ENCODE assay signal across 9 cellular contexts in genomic region chr2:199456383-199457146, GRCh38. TPM values are rescaled to one million over a fixed set of nuclear protein-coding genes. Genes with fewer than 3 reads are reported as not detected.
DNase-seq lines count a peak whose midpoint lies in the region; ATAC-seq and TF ChIP-seq lines count a peak whose summit lies in the region.
"Had no signal": no experiment of that assay in that cellular context is flagged by ENCODE, and none has a peak within 500 bp of the region (broad histone marks: within the 10 kb centered on the region; RNA-seq: fewer than 3 reads in every experiment).

No MANE protein-coding gene starts in this region.

- peaks cover 5% of the 10 kb centered on the region for H3K9me3 Mint-ChIP-seq in activated T-cell treated with anti-CD3 and anti-CD28 coated beads, Interleukin-2, amount 50 U/mL, for 4 hours
- H3K9me3 Mint-ChIP-seq in activated CD8-positive, alpha-beta T cell treated with anti-CD3 and anti-CD28 coated beads, Interleukin-2, amount 10 ng/mL, durations not matched to agents 7 days and 5 days (ENCODE audit: insufficient read depth): no peaks in the 10 kb centered on the region
- H3K9me3 Mint-ChIP-seq: activated naive CD8-positive, alpha-beta T cell treated with anti-CD3 and anti-CD28 coated beads, Interleukin-2, amount 10 ng/mL, durations not matched to agents 7 days and 5 days had no signal

- no peak for TF ChIP-seq EP300 in tibial nerve (IDR thresholded peaks at IDR 0.05)

- WGBS in tibial nerve, 2 donors: 5 to 7% methylated on average over 36 to 39 of the region's 44 CpGs

- POLR2A ChIA-PET in activated CD8-positive, alpha-beta T cell treated with anti-CD3 and anti-CD28 coated beads, Interleukin-2, amount 10 ng/mL, durations not matched to agents 7 days and 5 days (lab: Charles Lee): no interaction called here

- H3K4me3 ChIP-seq in kidney epithelial cell (ENCODE audit: low read depth, low read length): peak overlapping the region; percentile 86
- peak overlapping the region; percentile 74 to 89 (median 82) for H3K4me3 ChIP-seq in tibial nerve

- TF ChIP-seq CTCF in kidney epithelial cell (IDR thresholded peaks at IDR 0.05; ENCODE audit: insufficient read depth, low read length, poor library complexity, severe bottlenecking) (no peak), tibial nerve (IDR thresholded peaks at IDR 0.05) (no peak)

- no peak overlapping the region for H3K27ac ChIP-seq in tibial nerve

- H3K4me3 Mint-ChIP-seq in activated T-cell treated with anti-CD3 and anti-CD28 coated beads, Interleukin-2, amount 50 U/mL, for 4 hours: peak overlapping the region; percentile 51
- H3K4me3 Mint-ChIP-seq in activated CD8-positive, alpha-beta T cell treated with anti-CD3 and anti-CD28 coated beads, Interleukin-2, amount 10 ng/mL, durations not matched to agents 7 days and 5 days: peak overlapping the region; percentile 60

- no peak for DNase-seq in activated T-cell treated with anti-CD3 and anti-CD28 coated beads, Interleukin-2, amount 50 U/mL, for 4 hours
- DNase-seq in activated T-cell treated with anti-CD3 and anti-CD28 coated beads for 4 hours (no peak), kidney epithelial cell (ENCODE audit: low read depth) (no peak), tibial nerve (ENCODE audit: low spot score in 2 of 2) (no peak), midbrain (lab: John Stamatoyannopoulos, UW) (no peak), mucosa of gallbladder (ENCODE audit: low spot score) (no peak), superior temporal gyrus (ENCODE audit: extremely low spot score) (no peak)
- DNase-seq in activated CD8-positive, alpha-beta T cell treated with anti-CD3 and anti-CD28 coated beads, Interleukin-2, amount 10 ng/mL, durations not matched to agents 7 days and 5 days: no peak

- peaks cover 9% of the 10 kb centered on the region for H3K27me3 ChIP-seq in kidney epithelial cell (ENCODE audit: control insufficient read depth, insufficient read depth, low read length)
- peaks cover 0 to 80% of the 10 kb centered on the region in 2 donors for H3K27me3 ChIP-seq in tibial nerve

- H3K27me3 Mint-ChIP-seq in activated T-cell treated with anti-CD3 and anti-CD28 coated beads, Interleukin-2, amount 50 U/mL, for 4 hours (ENCODE audit: low read depth): peaks cover 58% of the 10 kb centered on the region
- peaks cover 59% of the 10 kb centered on the region for H3K27me3 Mint-ChIP-seq in activated CD8-positive, alpha-beta T cell treated with anti-CD3 and anti-CD28 coated beads, Interleukin-2, amount 10 ng/mL, durations not matched to agents 7 days and 5 days (ENCODE audit: low read depth)

- ATAC-seq in activated T-cell treated with anti-CD3 and anti-CD28 coated beads, Interleukin-2, amount 50 U/mL, for 4 hours: no peak
- no peak for ATAC-seq in activated CD8-positive, alpha-beta T cell treated with anti-CD3 and anti-CD28 coated beads, Interleukin-2, amount 10 ng/mL, durations not matched to agents 7 days and 5 days

- H3K4me1 ChIP-seq in tibial nerve: peaks cover 0 to 43% (median 10%) of the 10 kb centered on the region in 4 donors

- H3K4me1 Mint-ChIP-seq in activated T-cell treated with anti-CD3 and anti-CD28 coated beads, Interleukin-2, amount 50 U/mL, for 4 hours (ENCODE audit: low read depth): peaks cover 24% of the 10 kb centered on the region
- peaks cover 20% of the 10 kb centered on the region for H3K4me1 Mint-ChIP-seq in activated CD8-positive, alpha-beta T cell treated with anti-CD3 and anti-CD28 coated beads, Interleukin-2, amount 10 ng/mL, durations not matched to agents 7 days and 5 days (ENCODE audit: low read depth)

- no peaks in the 10 kb centered on the region for H3K36me3 Mint-ChIP-seq in activated T-cell treated with anti-CD3 and anti-CD28 coated beads, Interleukin-2, amount 50 U/mL, for 4 hours (ENCODE audit: insufficient read depth)
- H3K36me3 Mint-ChIP-seq in activated CD8-positive, alpha-beta T cell treated with anti-CD3 and anti-CD28 coated beads, Interleukin-2, amount 10 ng/mL, durations not matched to agents 7 days and 5 days (ENCODE audit: low read depth): peaks cover 5% of the 10 kb centered on the region
- H3K36me3 Mint-ChIP-seq: activated naive CD8-positive, alpha-beta T cell treated with anti-CD3 and anti-CD28 coated beads, Interleukin-2, amount 10 ng/mL, durations not matched to agents 7 days and 5 days had no signal

- H3K36me3 ChIP-seq in kidney epithelial cell (ENCODE audit: control insufficient read depth, insufficient read depth, low read length): no peaks in the 10 kb centered on the region
- H3K36me3 ChIP-seq in tibial nerve: no peaks in the 10 kb centered on the region

- H3K9me3 ChIP-seq in tibial nerve: no peaks in the 10 kb centered on the region

- CTCF ChIA-PET in activated CD8-positive, alpha-beta T cell treated with anti-CD3 and anti-CD28 coated beads, Interleukin-2, amount 10 ng/mL, durations not matched to agents 7 days and 5 days (lab: Charles Lee): no interaction called here

- no peak for TF ChIP-seq POLR2A in tibial nerve (IDR thresholded peaks at IDR 0.05)

- no peak overlapping the region for H3K27ac Mint-ChIP-seq in activated CD8-positive, alpha-beta T cell treated with anti-CD3 and anti-CD28 coated beads, Interleukin-2, amount 10 ng/mL, durations not matched to agents 7 days and 5 days

RNA-seq across cellular contexts. Expression of gene SATB2, which starts 1.2 kb away (rescaled TPM):
- under 1 TPM; 0.14 to 0.30 (median 0.18) TPM for total RNA-seq in activated T-cell treated with anti-CD3 and anti-CD28 coated beads, Interleukin-2, amount 50 U/mL, for 4 hours
- total RNA-seq in activated CD8-positive, alpha-beta T cell treated with anti-CD3 and anti-CD28 coated beads, Interleukin-2, amount 10 ng/mL, durations not matched to agents 7 days and 5 days: not detected
- total RNA-seq in kidney epithelial cell (5.3 and 5.5 TPM in 2 replicates), tibial nerve (10 to 100 TPM in 3 of 4 donors, 1 to 10 TPM in 1; 8.5 to 19.0 (median 12.0) TPM), mucosa of gallbladder (6.4 TPM)
